Comparison of ENCODE assay signal across 1 cellular context in the genomic region with DNA sequence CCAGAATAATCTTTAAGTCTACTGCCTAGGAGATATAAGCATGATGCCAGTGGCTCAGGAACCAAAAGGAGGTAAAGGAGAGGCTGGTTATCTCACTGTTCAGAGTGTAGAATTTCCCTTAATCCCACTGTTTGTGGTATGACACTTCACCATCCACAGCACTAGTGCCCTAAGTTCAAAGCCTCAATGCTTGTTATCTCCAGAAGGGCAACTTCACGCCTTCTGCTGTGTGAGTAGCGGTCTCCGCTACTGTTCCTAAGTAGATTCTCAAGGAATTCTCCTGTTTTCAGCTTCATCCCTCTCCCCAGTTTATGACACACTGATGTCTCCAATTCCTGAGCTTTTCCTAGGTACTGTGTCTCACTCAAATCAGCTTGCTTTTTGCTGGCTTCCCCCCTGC.
A peak's percentile ranks its signal among the peaks of the same experiment; 100 is the strongest.
TF ChIP-seq lines count a peak whose summit lies in the region.

No MANE protein-coding gene starts in this region.

TF ChIP-seq in K562, 482 proteins besides CTCF, POLR2A, EP300 and RAD21 (continues in another document):
- TF ChIP-seq, protein P1, sequence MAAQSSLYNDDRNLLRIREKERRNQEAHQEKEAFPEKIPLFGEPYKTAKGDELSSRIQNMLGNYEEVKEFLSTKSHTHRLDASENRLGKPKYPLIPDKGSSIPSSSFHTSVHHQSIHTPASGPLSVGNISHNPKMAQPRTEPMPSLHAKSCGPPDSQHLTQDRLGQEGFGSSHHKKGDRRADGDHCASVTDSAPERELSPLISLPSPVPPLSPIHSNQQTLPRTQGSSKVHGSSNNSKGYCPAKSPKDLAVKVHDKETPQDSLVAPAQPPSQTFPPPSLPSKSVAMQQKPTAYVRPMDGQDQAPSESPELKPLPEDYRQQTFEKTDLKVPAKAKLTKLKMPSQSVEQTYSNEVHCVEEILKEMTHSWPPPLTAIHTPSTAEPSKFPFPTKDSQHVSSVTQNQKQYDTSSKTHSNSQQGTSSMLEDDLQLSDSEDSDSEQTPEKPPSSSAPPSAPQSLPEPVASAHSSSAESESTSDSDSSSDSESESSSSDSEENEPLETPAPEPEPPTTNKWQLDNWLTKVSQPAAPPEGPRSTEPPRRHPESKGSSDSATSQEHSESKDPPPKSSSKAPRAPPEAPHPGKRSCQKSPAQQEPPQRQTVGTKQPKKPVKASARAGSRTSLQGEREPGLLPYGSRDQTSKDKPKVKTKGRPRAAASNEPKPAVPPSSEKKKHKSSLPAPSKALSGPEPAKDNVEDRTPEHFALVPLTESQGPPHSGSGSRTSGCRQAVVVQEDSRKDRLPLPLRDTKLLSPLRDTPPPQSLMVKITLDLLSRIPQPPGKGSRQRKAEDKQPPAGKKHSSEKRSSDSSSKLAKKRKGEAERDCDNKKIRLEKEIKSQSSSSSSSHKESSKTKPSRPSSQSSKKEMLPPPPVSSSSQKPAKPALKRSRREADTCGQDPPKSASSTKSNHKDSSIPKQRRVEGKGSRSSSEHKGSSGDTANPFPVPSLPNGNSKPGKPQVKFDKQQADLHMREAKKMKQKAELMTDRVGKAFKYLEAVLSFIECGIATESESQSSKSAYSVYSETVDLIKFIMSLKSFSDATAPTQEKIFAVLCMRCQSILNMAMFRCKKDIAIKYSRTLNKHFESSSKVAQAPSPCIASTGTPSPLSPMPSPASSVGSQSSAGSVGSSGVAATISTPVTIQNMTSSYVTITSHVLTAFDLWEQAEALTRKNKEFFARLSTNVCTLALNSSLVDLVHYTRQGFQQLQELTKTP (IDR thresholded peaks at IDR 0.05; ENCODE audit: low read depth in 1 of 2, partially characterized antibody in 2 of 2) = no peak
- no peak for TF ChIP-seq XRCC3 (IDR thresholded peaks at IDR 0.05)
- TF ChIP-seq, protein P2, sequence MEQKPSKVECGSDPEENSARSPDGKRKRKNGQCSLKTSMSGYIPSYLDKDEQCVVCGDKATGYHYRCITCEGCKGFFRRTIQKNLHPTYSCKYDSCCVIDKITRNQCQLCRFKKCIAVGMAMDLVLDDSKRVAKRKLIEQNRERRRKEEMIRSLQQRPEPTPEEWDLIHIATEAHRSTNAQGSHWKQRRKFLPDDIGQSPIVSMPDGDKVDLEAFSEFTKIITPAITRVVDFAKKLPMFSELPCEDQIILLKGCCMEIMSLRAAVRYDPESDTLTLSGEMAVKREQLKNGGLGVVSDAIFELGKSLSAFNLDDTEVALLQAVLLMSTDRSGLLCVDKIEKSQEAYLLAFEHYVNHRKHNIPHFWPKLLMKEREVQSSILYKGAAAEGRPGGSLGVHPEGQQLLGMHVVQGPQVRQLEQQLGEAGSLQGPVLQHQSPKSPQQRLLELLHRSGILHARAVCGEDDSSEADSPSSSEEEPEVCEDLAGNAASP (IDR thresholded peaks at IDR 0.05) = no peak
- no peak for TF ChIP-seq SREBF2 (CRISPR knock-in tag; IDR thresholded peaks at IDR 0.05)
- TF ChIP-seq ZNF133 (CRISPR knock-in tag; IDR thresholded peaks at IDR 0.05) = no peak
- TF ChIP-seq, protein P3, sequence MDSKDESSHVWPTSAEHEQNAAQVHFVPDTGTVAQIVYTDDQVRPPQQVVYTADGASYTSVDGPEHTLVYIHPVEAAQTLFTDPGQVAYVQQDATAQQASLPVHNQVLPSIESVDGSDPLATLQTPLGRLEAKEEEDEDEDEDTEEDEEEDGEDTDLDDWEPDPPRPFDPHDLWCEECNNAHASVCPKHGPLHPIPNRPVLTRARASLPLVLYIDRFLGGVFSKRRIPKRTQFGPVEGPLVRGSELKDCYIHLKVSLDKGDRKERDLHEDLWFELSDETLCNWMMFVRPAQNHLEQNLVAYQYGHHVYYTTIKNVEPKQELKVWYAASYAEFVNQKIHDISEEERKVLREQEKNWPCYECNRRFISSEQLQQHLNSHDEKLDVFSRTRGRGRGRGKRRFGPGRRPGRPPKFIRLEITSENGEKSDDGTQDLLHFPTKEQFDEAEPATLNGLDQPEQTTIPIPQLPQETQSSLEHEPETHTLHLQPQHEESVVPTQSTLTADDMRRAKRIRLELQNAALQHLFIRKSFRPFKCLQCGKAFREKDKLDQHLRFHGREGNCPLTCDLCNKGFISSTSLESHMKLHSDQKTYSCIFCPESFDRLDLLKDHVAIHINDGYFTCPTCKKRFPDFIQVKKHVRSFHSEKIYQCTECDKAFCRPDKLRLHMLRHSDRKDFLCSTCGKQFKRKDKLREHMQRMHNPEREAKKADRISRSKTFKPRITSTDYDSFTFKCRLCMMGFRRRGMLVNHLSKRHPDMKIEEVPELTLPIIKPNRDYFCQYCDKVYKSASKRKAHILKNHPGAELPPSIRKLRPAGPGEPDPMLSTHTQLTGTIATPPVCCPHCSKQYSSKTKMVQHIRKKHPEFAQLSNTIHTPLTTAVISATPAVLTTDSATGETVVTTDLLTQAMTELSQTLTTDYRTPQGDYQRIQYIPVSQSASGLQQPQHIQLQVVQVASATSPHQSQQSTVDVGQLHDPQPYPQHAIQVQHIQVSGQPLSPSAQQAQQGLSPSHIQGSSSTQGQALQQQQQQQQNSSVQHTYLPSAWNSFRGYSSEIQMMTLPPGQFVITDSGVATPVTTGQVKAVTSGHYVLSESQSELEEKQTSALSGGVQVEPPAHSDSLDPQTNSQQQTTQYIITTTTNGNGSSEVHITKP (IDR thresholded peaks at IDR 0.05; ENCODE audit: partially characterized antibody) = peak; percentile 25
- TF ChIP-seq ZNF24 (IDR thresholded peaks at IDR 0.05) = no peak
- TF ChIP-seq, protein P4, sequence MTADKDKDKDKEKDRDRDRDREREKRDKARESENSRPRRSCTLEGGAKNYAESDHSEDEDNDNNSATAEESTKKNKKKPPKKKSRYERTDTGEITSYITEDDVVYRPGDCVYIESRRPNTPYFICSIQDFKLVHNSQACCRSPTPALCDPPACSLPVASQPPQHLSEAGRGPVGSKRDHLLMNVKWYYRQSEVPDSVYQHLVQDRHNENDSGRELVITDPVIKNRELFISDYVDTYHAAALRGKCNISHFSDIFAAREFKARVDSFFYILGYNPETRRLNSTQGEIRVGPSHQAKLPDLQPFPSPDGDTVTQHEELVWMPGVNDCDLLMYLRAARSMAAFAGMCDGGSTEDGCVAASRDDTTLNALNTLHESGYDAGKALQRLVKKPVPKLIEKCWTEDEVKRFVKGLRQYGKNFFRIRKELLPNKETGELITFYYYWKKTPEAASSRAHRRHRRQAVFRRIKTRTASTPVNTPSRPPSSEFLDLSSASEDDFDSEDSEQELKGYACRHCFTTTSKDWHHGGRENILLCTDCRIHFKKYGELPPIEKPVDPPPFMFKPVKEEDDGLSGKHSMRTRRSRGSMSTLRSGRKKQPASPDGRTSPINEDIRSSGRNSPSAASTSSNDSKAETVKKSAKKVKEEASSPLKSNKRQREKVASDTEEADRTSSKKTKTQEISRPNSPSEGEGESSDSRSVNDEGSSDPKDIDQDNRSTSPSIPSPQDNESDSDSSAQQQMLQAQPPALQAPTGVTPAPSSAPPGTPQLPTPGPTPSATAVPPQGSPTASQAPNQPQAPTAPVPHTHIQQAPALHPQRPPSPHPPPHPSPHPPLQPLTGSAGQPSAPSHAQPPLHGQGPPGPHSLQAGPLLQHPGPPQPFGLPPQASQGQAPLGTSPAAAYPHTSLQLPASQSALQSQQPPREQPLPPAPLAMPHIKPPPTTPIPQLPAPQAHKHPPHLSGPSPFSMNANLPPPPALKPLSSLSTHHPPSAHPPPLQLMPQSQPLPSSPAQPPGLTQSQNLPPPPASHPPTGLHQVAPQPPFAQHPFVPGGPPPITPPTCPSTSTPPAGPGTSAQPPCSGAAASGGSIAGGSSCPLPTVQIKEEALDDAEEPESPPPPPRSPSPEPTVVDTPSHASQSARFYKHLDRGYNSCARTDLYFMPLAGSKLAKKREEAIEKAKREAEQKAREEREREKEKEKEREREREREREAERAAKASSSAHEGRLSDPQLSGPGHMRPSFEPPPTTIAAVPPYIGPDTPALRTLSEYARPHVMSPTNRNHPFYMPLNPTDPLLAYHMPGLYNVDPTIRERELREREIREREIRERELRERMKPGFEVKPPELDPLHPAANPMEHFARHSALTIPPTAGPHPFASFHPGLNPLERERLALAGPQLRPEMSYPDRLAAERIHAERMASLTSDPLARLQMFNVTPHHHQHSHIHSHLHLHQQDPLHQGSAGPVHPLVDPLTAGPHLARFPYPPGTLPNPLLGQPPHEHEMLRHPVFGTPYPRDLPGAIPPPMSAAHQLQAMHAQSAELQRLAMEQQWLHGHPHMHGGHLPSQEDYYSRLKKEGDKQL (CRISPR knock-in tag; IDR thresholded peaks at IDR 0.05; ENCODE audit: borderline replicate concordance) = no peak
- TF ChIP-seq PHF21A (IDR thresholded peaks at IDR 0.05; ENCODE audit: borderline replicate concordance, low read depth) = no peak
- no peak for TF ChIP-seq RFX5 (IDR thresholded peaks at IDR 0.05; ENCODE audit: low read depth, low read length)
- TF ChIP-seq, protein P5, sequence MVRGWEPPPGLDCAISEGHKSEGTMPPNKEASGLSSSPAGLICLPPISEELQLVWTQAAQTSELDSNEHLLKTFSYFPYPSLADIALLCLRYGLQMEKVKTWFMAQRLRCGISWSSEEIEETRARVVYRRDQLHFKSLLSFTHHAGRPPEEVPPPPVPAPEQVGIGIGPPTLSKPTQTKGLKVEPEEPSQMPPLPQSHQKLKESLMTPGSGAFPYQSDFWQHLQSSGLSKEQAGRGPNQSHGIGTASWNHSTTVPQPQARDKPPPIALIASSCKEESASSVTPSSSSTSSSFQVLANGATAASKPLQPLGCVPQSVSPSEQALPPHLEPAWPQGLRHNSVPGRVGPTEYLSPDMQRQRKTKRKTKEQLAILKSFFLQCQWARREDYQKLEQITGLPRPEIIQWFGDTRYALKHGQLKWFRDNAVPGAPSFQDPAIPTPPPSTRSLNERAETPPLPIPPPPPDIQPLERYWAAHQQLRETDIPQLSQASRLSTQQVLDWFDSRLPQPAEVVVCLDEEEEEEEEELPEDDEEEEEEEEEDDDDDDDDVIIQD (CRISPR knock-in tag; IDR thresholded peaks at IDR 0.05) = no peak
- TF ChIP-seq, protein P6, sequence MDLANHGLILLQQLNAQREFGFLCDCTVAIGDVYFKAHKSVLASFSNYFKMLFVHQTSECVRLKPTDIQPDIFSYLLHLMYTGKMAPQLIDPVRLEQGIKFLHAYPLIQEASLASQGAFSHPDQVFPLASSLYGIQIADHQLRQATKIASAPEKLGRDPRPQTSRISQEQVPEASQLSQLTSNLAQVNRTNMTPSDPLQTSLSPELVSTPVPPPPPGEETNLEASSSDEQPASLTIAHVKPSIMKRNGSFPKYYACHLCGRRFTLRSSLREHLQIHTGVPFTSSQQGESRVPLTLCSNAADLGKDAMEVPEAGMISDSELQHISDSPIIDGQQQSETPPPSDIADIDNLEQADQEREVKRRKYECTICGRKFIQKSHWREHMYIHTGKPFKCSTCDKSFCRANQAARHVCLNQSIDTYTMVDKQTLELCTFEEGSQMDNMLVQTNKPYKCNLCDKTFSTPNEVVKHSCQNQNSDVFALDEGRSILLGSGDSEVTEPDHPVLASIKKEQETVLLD (IDR thresholded peaks at IDR 0.05) = 0 out of 2 replicates have a peak, but pooled peaks have one; percentile 26
- no peak for TF ChIP-seq ADNP (tag; IDR thresholded peaks at IDR 0.05)
- peak; percentile 37; the same call in 1 of the 2 replicates for TF ChIP-seq CBFA2T3 (IDR thresholded peaks at IDR 0.05)
- TF ChIP-seq HDAC6 (IDR thresholded peaks at IDR 0.05; ENCODE audit: low read depth, low read length) = no peak
- 0 out of 4 replicates have a peak, but pooled peaks of 1 of the 2 experiments have one; percentile 23 for TF ChIP-seq KDM1A (IDR thresholded peaks at IDR 0.05)
- TF ChIP-seq NUFIP1 (IDR thresholded peaks at IDR 0.05; ENCODE audit: partially characterized antibody) = no peak
- 0 out of 2 replicates have a peak, but pooled peaks have one; percentile 14 for TF ChIP-seq CBFA2T2 (conservative IDR thresholded peaks at IDR 0.05)
- TF ChIP-seq, protein P7, sequence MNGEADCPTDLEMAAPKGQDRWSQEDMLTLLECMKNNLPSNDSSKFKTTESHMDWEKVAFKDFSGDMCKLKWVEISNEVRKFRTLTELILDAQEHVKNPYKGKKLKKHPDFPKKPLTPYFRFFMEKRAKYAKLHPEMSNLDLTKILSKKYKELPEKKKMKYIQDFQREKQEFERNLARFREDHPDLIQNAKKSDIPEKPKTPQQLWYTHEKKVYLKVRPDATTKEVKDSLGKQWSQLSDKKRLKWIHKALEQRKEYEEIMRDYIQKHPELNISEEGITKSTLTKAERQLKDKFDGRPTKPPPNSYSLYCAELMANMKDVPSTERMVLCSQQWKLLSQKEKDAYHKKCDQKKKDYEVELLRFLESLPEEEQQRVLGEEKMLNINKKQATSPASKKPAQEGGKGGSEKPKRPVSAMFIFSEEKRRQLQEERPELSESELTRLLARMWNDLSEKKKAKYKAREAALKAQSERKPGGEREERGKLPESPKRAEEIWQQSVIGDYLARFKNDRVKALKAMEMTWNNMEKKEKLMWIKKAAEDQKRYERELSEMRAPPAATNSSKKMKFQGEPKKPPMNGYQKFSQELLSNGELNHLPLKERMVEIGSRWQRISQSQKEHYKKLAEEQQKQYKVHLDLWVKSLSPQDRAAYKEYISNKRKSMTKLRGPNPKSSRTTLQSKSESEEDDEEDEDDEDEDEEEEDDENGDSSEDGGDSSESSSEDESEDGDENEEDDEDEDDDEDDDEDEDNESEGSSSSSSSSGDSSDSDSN (IDR thresholded peaks at IDR 0.05; ENCODE audit: borderline replicate concordance in 1 of 2, low read depth in 2 of 2, low read length in 2 of 2) = no peak
- TF ChIP-seq TGIF2 (CRISPR knock-in tag; IDR thresholded peaks at IDR 0.05) = no peak
- 0 out of 2 replicates have a peak, but pooled peaks have one; percentile 28 for TF ChIP-seq L3MBTL2 (IDR thresholded peaks at IDR 0.05)
- TF ChIP-seq, protein P8, sequence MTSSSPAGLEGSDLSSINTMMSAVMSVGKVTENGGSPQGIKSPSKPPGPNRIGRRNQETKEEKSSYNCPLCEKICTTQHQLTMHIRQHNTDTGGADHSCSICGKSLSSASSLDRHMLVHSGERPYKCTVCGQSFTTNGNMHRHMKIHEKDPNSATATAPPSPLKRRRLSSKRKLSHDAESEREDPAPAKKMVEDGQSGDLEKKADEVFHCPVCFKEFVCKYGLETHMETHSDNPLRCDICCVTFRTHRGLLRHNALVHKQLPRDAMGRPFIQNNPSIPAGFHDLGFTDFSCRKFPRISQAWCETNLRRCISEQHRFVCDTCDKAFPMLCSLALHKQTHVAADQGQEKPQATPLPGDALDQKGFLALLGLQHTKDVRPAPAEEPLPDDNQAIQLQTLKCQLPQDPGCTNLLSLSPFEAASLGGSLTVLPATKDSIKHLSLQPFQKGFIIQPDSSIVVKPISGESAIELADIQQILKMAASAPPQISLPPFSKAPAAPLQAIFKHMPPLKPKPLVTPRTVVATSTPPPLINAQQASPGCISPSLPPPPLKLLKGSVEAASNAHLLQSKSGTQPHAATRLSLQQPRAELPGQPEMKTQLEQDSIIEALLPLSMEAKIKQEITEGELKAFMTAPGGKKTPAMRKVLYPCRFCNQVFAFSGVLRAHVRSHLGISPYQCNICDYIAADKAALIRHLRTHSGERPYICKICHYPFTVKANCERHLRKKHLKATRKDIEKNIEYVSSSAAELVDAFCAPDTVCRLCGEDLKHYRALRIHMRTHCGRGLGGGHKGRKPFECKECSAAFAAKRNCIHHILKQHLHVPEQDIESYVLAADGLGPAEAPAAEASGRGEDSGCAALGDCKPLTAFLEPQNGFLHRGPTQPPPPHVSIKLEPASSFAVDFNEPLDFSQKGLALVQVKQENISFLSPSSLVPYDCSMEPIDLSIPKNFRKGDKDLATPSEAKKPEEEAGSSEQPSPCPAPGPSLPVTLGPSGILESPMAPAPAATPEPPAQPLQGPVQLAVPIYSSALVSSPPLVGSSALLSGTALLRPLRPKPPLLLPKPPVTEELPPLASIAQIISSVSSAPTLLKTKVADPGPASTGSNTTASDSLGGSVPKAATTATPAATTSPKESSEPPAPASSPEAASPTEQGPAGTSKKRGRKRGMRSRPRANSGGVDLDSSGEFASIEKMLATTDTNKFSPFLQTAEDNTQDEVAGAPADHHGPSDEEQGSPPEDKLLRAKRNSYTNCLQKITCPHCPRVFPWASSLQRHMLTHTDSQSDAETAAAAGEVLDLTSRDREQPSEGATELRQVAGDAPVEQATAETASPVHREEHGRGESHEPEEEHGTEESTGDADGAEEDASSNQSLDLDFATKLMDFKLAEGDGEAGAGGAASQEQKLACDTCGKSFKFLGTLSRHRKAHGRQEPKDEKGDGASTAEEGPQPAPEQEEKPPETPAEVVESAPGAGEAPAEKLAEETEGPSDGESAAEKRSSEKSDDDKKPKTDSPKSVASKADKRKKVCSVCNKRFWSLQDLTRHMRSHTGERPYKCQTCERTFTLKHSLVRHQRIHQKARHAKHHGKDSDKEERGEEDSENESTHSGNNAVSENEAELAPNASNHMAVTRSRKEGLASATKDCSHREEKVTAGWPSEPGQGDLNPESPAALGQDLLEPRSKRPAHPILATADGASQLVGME (CRISPR knock-in tag; IDR thresholded peaks at IDR 0.05) = no peak
